ENCODE assay signal across 9 cellular contexts in genomic region chr19:35856546-35857149, GRCh38. TPM values are rescaled to one million over a fixed set of nuclear protein-coding genes. Genes with fewer than 3 reads are reported as not detected.
DNase-seq lines count a peak whose midpoint lies in the region; ATAC-seq and TF ChIP-seq lines count a peak whose summit lies in the region.
"Had no signal": no experiment of that assay in that cellular context is flagged by ENCODE, and none has a peak within 500 bp of the region (broad histone marks: within the 10 kb centered on the region; RNA-seq: fewer than 3 reads in every experiment).

KIRREL2 (plus strand) TSS chr19:35856911; CDS start chr19:35857120, 209 bp downstream.

- TF ChIP-seq CTCF in BE2C (IDR thresholded peaks at IDR 0.05; ENCODE audit: low read depth, low read length), result no peak

- H3K4me3 Mint-ChIP-seq in activated T-helper 17 cell treated with anti-CD3 and anti-CD28 coated beads, Interleukin-2, amount 50 U/mL, for 72 hours, result peak within 1 kb of the TSS; percentile 72

- ATAC-seq in activated T-helper 17 cell treated with anti-CD3 and anti-CD28 coated beads, Interleukin-2, amount 50 U/mL, for 72 hours (replicated peaks), result peak; percentile 74
- ATAC-seq in left ventricle myocardium superior, result peak; percentile 42
- no peak for ATAC-seq in HG03520 (IDR thresholded peaks at IDR 0.05; ENCODE audit: unreplicated experiment)

- H3K9me3 Mint-ChIP-seq in activated T-helper 17 cell treated with anti-CD3 and anti-CD28 coated beads, Interleukin-2, amount 50 U/mL, for 72 hours, result no peaks in the 10 kb centered on the region

- no peaks in the 10 kb centered on the region for H3K27me3 ChIP-seq in BE2C

- no peaks in the 10 kb centered on the region for H3K36me3 Mint-ChIP-seq in activated T-helper 17 cell treated with anti-CD3 and anti-CD28 coated beads, Interleukin-2, amount 50 U/mL, for 72 hours (ENCODE audit: low read depth)

- no peaks in the 10 kb centered on the region for H3K36me3 ChIP-seq in BE2C

- no peaks in the 10 kb centered on the region for H3K4me1 ChIP-seq in BE2C

- intact Hi-C loops in left ventricle myocardium superior (cut with micrococcal nuclease), result no loop called here

- DNase-seq in BE2C, result peak; percentile 49
- DNase-seq in Kasumi-1 (lab: John Stamatoyannopoulos, UW), result peak; percentile 26 to 66
- no peak for DNase-seq in left ventricle myocardium superior
- DNase-seq in NCI-H187 (lab: John Stamatoyannopoulos, UW), result no peak
- DNase-seq in NCI-H1092 treated with DMSO at 0.1 percent for 48 hours (lab: John Stamatoyannopoulos, UW), result no peak

- H3K27ac Mint-ChIP-seq in activated T-helper 17 cell treated with anti-CD3 and anti-CD28 coated beads, Interleukin-2, amount 50 U/mL, for 72 hours, result no peak within 1 kb of the TSS

- no peaks in the 10 kb centered on the region for H3K9me3 ChIP-seq in BE2C

- peaks cover 6% of the 10 kb centered on the region for H3K4me1 Mint-ChIP-seq in activated T-helper 17 cell treated with anti-CD3 and anti-CD28 coated beads, Interleukin-2, amount 50 U/mL, for 72 hours

- H3K27ac ChIP-seq in skin epidermis, result peak within 1 kb of the TSS in 1 of 21 experiments; percentile 9

- peaks cover 49% of the 10 kb centered on the region for H3K27me3 Mint-ChIP-seq in activated T-helper 17 cell treated with anti-CD3 and anti-CD28 coated beads, Interleukin-2, amount 50 U/mL, for 72 hours

- H3K4me3 ChIP-seq in BE2C (ENCODE audit: low read depth, low read length), result peak within 1 kb of the TSS; percentile 75
- peak within 1 kb of the TSS; percentile 26 to 51 (median 34) for H3K4me3 ChIP-seq in skin epidermis

RNA-seq across cellular contexts. Expression of gene KIRREL2, which starts in this region (rescaled TPM):
- 13.6 TPM for polyA plus RNA-seq in BE2C (2012; ENCODE audit: insufficient read depth, insufficient read length, low read depth)
- 1 to 10 TPM; 1.0 to 1.4 TPM for total RNA-seq in activated T-helper 17 cell treated with anti-CD3 and anti-CD28 coated beads, Interleukin-2, amount 50 U/mL, for 72 hours
- total RNA-seq in left ventricle myocardium superior, result 0.12 TPM
- total RNA-seq: dermis microvascular lymphatic vessel endothelial cell had no signal

Comparison
In these comparisons a context has a peak if more than half of its experiments do, and no peak if none do; other contexts are left out.
1. Peak in ATAC-seq in left ventricle myocardium superior; RNA of the gene not detected or under 1 TPM.
2. DNase-seq: peak in BE2C (single experiment) and Kasumi-1 (2 of 2); none in left ventricle myocardium superior (single experiment), NCI-H187 (0 of 2) and NCI-H1092 treated with DMSO at 0.1 percent for 48 hours (single experiment).